ENCODE assay signal across 12 cellular contexts in the genomic region with DNA sequence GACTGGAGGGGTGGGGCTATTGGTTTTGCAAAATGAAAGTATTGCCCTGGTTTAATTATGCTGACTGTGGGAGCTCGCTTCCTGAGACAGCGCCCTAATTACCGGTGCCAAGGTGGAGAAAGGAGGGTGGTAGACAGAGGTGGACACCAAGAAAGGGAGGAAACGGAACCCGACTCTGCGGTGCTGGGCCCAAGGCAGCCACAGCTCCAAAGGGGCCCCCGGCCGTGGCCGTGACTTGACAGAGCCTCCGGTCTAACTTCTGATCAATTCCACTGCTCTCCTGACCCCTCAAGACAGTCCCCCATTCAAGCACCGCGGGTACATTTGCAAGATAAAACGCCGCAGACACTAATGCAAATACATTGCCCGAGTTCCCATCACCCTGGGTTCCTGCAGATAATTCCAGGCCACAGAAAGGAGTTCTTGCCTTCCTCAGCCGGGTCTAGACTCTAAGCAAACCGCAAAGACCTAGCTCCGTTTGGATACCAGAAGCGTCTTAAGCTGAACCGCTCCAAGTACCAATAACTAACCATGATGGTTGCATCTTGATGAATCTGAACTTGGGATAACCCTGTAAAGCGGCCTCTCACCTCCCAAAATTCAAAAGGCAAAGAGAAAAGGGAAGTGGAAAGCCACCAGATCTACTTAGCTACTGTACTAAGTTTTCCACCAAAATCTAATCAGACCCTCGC.
A peak's percentile ranks its signal among the peaks of the same experiment; 100 is the strongest.
DNase-seq lines count a peak whose midpoint lies in the region; ATAC-seq and TF ChIP-seq lines count a peak whose summit lies in the region.
"Had no signal": no experiment of that assay in that cellular context is flagged by ENCODE, and none has a peak within 500 bp of the region (broad histone marks: within the 10 kb centered on the region; RNA-seq: fewer than 3 reads in every experiment).

No MANE protein-coding gene starts in this region.

- no peak overlapping the region for H3K9ac ChIP-seq in iPS-15b (ENCODE audit: low read depth, low read length)

- H3K27ac Mint-ChIP-seq in activated T-cell treated with anti-CD3 and anti-CD28 coated beads, Interleukin-2, amount 50 U/mL, for 72 hours = peak overlapping the region; percentile 46
- H3K27ac Mint-ChIP-seq in type B pancreatic cell = peak overlapping the region; percentile 20
- H3K27ac Mint-ChIP-seq: activated naive CD8-positive, alpha-beta T cell treated with anti-CD3 and anti-CD28 coated beads, Interleukin-2, amount 10 ng/mL, durations not matched to agents 7 days and 5 days had no signal

- H3K27me3 ChIP-seq in iPS-15b (ENCODE audit: control insufficient read depth, insufficient read depth, low read length) = peaks cover 74% of the 10 kb centered on the region

- H3K4me1 ChIP-seq in iPS-15b (ENCODE audit: control insufficient read depth, insufficient read depth, low read length) = peaks cover 27% of the 10 kb centered on the region

- no peak for DNase-seq in activated T-cell treated with anti-CD3 and anti-CD28 coated beads, Interleukin-2, amount 50 U/mL, for 72 hours
- no peak for DNase-seq in activated T-cell treated with anti-CD3 and anti-CD28 coated beads, Interleukin-2, amount 50 U/mL, for 48 hours
- DNase-seq in UCSD-AML1 (lab: John Stamatoyannopoulos, UW; ENCODE audit: unreplicated experiment) = peak; percentile 6
- no peak for DNase-seq in type B pancreatic cell (ENCODE audit: extremely low spot score, unreplicated experiment)
- no peak for DNase-seq in NCI-H1092 treated with DMSO at 0.1 percent for 48 hours (lab: John Stamatoyannopoulos, UW)
- DNase-seq in KBM-7 = no peak
- DNase-seq: activated naive CD8-positive, alpha-beta T cell treated with anti-CD3 and anti-CD28 coated beads, Interleukin-2, amount 10 ng/mL, durations not matched to agents 7 days and 5 days; midbrain; NCI-H187 treated with DMSO at 0.1 percent for 48 hours; thyroid gland had no signal

- peaks cover 45% of the 10 kb centered on the region for H3K4me1 Mint-ChIP-seq in activated T-cell treated with anti-CD3 and anti-CD28 coated beads, Interleukin-2, amount 50 U/mL, for 72 hours (ENCODE audit: low read depth)
- H3K4me1 Mint-ChIP-seq in type B pancreatic cell (ENCODE audit: unreplicated experiment) = peaks cover 11% of the 10 kb centered on the region

- no peak for TF ChIP-seq CTCF in type B pancreatic cell (conservative IDR thresholded peaks at IDR 0.05)

- peaks cover 13 to 15% of the 10 kb centered on the region in 2 donors for H3K36me3 Mint-ChIP-seq in activated T-cell treated with anti-CD3 and anti-CD28 coated beads, Interleukin-2, amount 50 U/mL, for 72 hours (ENCODE audit: insufficient read depth in 2 of 2)
- no peaks in the 10 kb centered on the region for H3K36me3 Mint-ChIP-seq in type B pancreatic cell

- peaks cover 86% of the 10 kb centered on the region for H3K27me3 Mint-ChIP-seq in activated T-cell treated with anti-CD3 and anti-CD28 coated beads, Interleukin-2, amount 50 U/mL, for 72 hours (ENCODE audit: low read depth)
- peaks cover 99% of the 10 kb centered on the region for H3K27me3 Mint-ChIP-seq in type B pancreatic cell

- no peaks in the 10 kb centered on the region for H3K36me3 ChIP-seq in iPS-15b (ENCODE audit: control insufficient read depth, insufficient read depth, low read length)
- H3K36me3 ChIP-seq: thyroid gland had no signal

- in situ Hi-C loops in KBM-7 (cut with MboI; ENCODE audit: low pct_unique_long_range_greater_than_20kb, low sequenced_read_pairs) = no loop called here

- no peaks in the 10 kb centered on the region for H3K9me3 Mint-ChIP-seq in activated T-cell treated with anti-CD3 and anti-CD28 coated beads, Interleukin-2, amount 50 U/mL, for 72 hours
- H3K9me3 Mint-ChIP-seq in type B pancreatic cell = no peaks in the 10 kb centered on the region

- peak overlapping the region; percentile 7 to 11 for H3K4me3 Mint-ChIP-seq in activated T-cell treated with anti-CD3 and anti-CD28 coated beads, Interleukin-2, amount 50 U/mL, for 72 hours
- peak overlapping the region; percentile 46 for H3K4me3 Mint-ChIP-seq in type B pancreatic cell
- H3K4me3 Mint-ChIP-seq: activated naive CD8-positive, alpha-beta T cell treated with anti-CD3 and anti-CD28 coated beads, Interleukin-2, amount 10 ng/mL, durations not matched to agents 7 days and 5 days had no signal

- H3K9me3 ChIP-seq in iPS-15b (ENCODE audit: control insufficient read depth, insufficient read depth, low read length) = no peaks in the 10 kb centered on the region
- H3K9me3 ChIP-seq: thyroid gland had no signal

- peak overlapping the region; percentile 44 for H3K4me3 ChIP-seq in iPS-15b (ENCODE audit: low read depth, low read length)
- H3K4me3 ChIP-seq: thyroid gland had no signal

- ATAC-seq in activated T-cell treated with anti-CD3 and anti-CD28 coated beads, Interleukin-2, amount 50 U/mL, for 72 hours (replicated peaks in 1 of 2) = no peak
- ATAC-seq in GM19324 (IDR thresholded peaks at IDR 0.05; ENCODE audit: low FRiP score, unreplicated experiment) = no peak
